In the genomic region with DNA sequence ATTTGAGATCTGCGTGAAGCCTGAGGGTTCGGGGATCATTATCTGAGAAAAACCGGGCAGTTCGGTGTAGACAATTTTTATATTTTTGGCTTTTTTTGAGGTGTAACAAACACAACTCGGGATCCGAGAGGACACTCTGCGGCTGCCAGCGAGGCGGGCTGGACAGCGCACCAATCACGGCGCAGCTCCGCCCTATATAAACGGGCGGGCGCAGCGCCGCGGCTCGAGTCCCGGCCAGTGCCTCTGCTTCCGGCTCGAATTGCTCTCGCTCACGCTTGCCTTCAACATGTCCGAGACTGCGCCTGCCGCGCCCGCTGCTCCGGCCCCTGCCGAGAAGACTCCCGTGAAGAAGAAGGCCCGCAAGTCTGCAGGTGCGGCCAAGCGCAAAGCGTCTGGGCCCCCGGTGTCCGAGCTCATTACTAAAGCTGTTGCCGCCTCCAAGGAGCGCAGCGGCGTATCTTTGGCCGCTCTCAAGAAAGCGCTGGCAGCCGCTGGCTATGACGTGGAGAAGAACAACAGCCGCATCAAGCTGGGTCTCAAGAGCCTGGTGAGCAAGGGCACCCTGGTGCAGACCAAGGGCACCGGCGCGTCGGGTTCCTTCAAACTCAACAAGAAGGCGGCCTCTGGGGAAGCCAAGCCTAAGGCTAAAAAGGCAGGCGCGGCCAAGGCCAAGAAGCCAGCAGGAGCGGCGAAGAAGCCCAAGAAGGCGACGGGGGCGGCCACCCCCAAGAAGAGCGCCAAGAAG, we compare ENCODE assay signal across 1 cellular context.
TF ChIP-seq lines count a peak whose summit lies in the region.

No MANE protein-coding gene starts in this region.

TF ChIP-seq in IMR-90, 13 proteins besides CTCF, POLR2A, EP300 and RAD21 (continued from another document):
- TF ChIP-seq CHD1 (IDR thresholded peaks at IDR 0.05; ENCODE audit: low read depth, low read length), result no peak; the same call in 1 of the 2 replicates
- TF ChIP-seq FOS (IDR thresholded peaks at IDR 0.05; ENCODE audit: low read depth, low read length), result no peak
- 0 out of 2 replicates have a peak, but pooled peaks have one; percentile 33 for TF ChIP-seq MXI1 (IDR thresholded peaks at IDR 0.05; ENCODE audit: borderline replicate concordance, low read depth, low read length)
- no peak for TF ChIP-seq RFX5 (IDR thresholded peaks at IDR 0.05; ENCODE audit: low read depth, low read length)
- TF ChIP-seq RCOR1 (IDR thresholded peaks at IDR 0.05; ENCODE audit: insufficient replicate concordance, low read length), result no peak
- 0 out of 2 replicates have a peak, but pooled peaks have one; percentile 4 for TF ChIP-seq BHLHE40 (IDR thresholded peaks at IDR 0.05; ENCODE audit: low read depth, low read length)
- TF ChIP-seq, protein P1, sequence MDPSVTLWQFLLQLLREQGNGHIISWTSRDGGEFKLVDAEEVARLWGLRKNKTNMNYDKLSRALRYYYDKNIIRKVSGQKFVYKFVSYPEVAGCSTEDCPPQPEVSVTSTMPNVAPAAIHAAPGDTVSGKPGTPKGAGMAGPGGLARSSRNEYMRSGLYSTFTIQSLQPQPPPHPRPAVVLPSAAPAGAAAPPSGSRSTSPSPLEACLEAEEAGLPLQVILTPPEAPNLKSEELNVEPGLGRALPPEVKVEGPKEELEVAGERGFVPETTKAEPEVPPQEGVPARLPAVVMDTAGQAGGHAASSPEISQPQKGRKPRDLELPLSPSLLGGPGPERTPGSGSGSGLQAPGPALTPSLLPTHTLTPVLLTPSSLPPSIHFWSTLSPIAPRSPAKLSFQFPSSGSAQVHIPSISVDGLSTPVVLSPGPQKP (IDR thresholded peaks at IDR 0.05; ENCODE audit: borderline replicate concordance, low read depth, low read length), result no peak
- TF ChIP-seq NFE2L2 (IDR thresholded peaks at IDR 0.05; ENCODE audit: low read depth, low read length), result no peak
- TF ChIP-seq MAZ (IDR thresholded peaks at IDR 0.05; ENCODE audit: borderline replicate concordance, low read depth, low read length), result peak; percentile 34; the same call in 1 of the 2 replicates
- TF ChIP-seq, protein P2, sequence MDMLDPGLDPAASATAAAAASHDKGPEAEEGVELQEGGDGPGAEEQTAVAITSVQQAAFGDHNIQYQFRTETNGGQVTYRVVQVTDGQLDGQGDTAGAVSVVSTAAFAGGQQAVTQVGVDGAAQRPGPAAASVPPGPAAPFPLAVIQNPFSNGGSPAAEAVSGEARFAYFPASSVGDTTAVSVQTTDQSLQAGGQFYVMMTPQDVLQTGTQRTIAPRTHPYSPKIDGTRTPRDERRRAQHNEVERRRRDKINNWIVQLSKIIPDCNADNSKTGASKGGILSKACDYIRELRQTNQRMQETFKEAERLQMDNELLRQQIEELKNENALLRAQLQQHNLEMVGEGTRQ (IDR thresholded peaks at IDR 0.05; ENCODE audit: low read depth, low read length), result 0 out of 2 replicates have a peak, but pooled peaks have one; percentile 2
